1 cellular context compared by ENCODE assay signal in genomic region chr2:114192362-114192761, GRCh38.
TF ChIP-seq lines count a peak whose summit lies in the region.

No MANE protein-coding gene starts in this region.

TF ChIP-seq in K562, 482 proteins besides CTCF, POLR2A, EP300 and RAD21 (continued from another document):
- TF ChIP-seq STAT6 (CRISPR knock-in tag; IDR thresholded peaks at IDR 0.05) (no peak), ZNF324 (CRISPR knock-in tag; IDR thresholded peaks at IDR 0.05) (no peak), ZNF41 (CRISPR knock-in tag; conservative IDR thresholded peaks at IDR 0.05) (no peak), GATA2 (CRISPR knock-in tag; IDR thresholded peaks at IDR 0.05) (no peak), HDAC3 (IDR thresholded peaks at IDR 0.05; ENCODE audit: borderline replicate concordance, partially characterized antibody) (no peak), JUND (IDR thresholded peaks at IDR 0.05; ENCODE audit: borderline replicate concordance, low read depth, low read length) (peak; percentile 33; the same call in 1 of the 2 replicates), JUND (tag; IDR thresholded peaks at IDR 0.05; ENCODE audit: borderline replicate concordance, low read depth, low read length) (peak; percentile 27; the same call in 1 of the 3 replicates), FOSL1 (tag; conservative IDR thresholded peaks at IDR 0.05) (peak; percentile 75), ATF3 (IDR thresholded peaks at IDR 0.05) (peak; percentile 53), ATF3 (CRISPR knock-in tag; conservative IDR thresholded peaks at IDR 0.05) (no peak), THRA (IDR thresholded peaks at IDR 0.05) (no peak), CEBPG (CRISPR knock-in tag; IDR thresholded peaks at IDR 0.05) (no peak), CEBPG (tag; conservative IDR thresholded peaks at IDR 0.05 in 1 of 2, IDR thresholded peaks at IDR 0.05 in 1 of 2) (no peak), ARID4B (CRISPR knock-in tag; IDR thresholded peaks at IDR 0.05) (no peak), MYNN (IDR thresholded peaks at IDR 0.05) (no peak), MYNN (CRISPR knock-in tag; IDR thresholded peaks at IDR 0.05) (no peak), ZBTB11 (CRISPR knock-in tag; IDR thresholded peaks at IDR 0.05) (no peak), USF1 (CRISPR knock-in tag; IDR thresholded peaks at IDR 0.05) (no peak), MLX (CRISPR knock-in tag; conservative IDR thresholded peaks at IDR 0.05) (no peak), MAX (CRISPR knock-in tag; IDR thresholded peaks at IDR 0.05) (no peak)
TF ChIP-seq in K562: peak in this region for 3.
